9 cellular contexts compared by ENCODE assay signal in genomic region chr7:57867884-57868701, GRCh38.
DNase-seq lines count a peak whose midpoint lies in the region; ATAC-seq and FAIRE-seq lines count a peak whose summit lies in the region.
"Had no signal": no experiment of that assay in that cellular context is flagged by ENCODE, and none has a peak within 500 bp of the region (broad histone marks: within the 10 kb centered on the region; RNA-seq: fewer than 3 reads in every experiment).

No MANE protein-coding gene starts in this region.

- ATAC-seq in GM19452 (IDR thresholded peaks at IDR 0.05; ENCODE audit: unreplicated experiment) (no peak), GM21360 (IDR thresholded peaks at IDR 0.05; ENCODE audit: unreplicated experiment) (no peak), GM18858 (IDR thresholded peaks at IDR 0.05; ENCODE audit: unreplicated experiment) (no peak)

- peaks cover 2 to 8% of the 10 kb centered on the region in 2 donors for H3K36me3 Mint-ChIP-seq in CD4-positive, alpha-beta memory T cell

- CTCF ChIA-PET in CD4-positive, alpha-beta memory T cell (lab: Charles Lee; ENCODE audit: partially characterized antibody), result no interaction called here

- FAIRE-seq in colon (lab: Jason Lieb, UNC), result peak; percentile 85

- no peak overlapping the region for H3K9ac ChIP-seq in trophoblast cell (ENCODE audit: low read length)

- no peak overlapping the region for H3K4ac ChIP-seq in trophoblast cell (ENCODE audit: low read depth, low read length)

- no peak overlapping the region for H3K18ac ChIP-seq in trophoblast cell (ENCODE audit: low read length)

- no peaks in the 10 kb centered on the region for H3K4me1 ChIP-seq in CD4-positive, alpha-beta memory T cell (ENCODE audit: insufficient read depth, low read length)
- no peaks in the 10 kb centered on the region for H3K4me1 ChIP-seq in trophoblast cell (ENCODE audit: control insufficient read depth in 1 of 2, insufficient read depth in 2 of 2, low read length in 2 of 2)

- H3K9me3 ChIP-seq in CD4-positive, alpha-beta memory T cell (ENCODE audit: control insufficient read depth in 1 of 2, low read length in 2 of 2), result no peaks in the 10 kb centered on the region
- H3K9me3 ChIP-seq in MG63 (no peaks in the 10 kb centered on the region), trophoblast cell (ENCODE audit: insufficient read depth, low read depth, low read length) (peaks cover 4% of the 10 kb centered on the region)

- intact Hi-C loops in CD4-positive, alpha-beta memory T cell (cut with micrococcal nuclease), result no loop called here

- H4K12ac ChIP-seq in trophoblast cell (ENCODE audit: low read depth, low read length), result no peak overlapping the region

- no peak overlapping the region for H2BK120ac ChIP-seq in trophoblast cell (ENCODE audit: insufficient read depth, low read length, poor library complexity)

- H3K27me3 Mint-ChIP-seq in CD4-positive, alpha-beta memory T cell, result peaks cover 5 to 15% of the 10 kb centered on the region in 2 donors

- H2BK12ac ChIP-seq in trophoblast cell (ENCODE audit: low read length), result no peak overlapping the region

- H4K91ac ChIP-seq in trophoblast cell (ENCODE audit: low read depth, low read length), result no peak overlapping the region

- POLR2A ChIA-PET in CD4-positive, alpha-beta memory T cell (lab: Charles Lee; ENCODE audit: partially characterized antibody), result no interaction called here

- no peaks in the 10 kb centered on the region for H3K36me3 ChIP-seq in CD4-positive, alpha-beta memory T cell (ENCODE audit: insufficient read depth, low read length)
- no peaks in the 10 kb centered on the region for H3K36me3 ChIP-seq in MG63
- H3K36me3 ChIP-seq in trophoblast cell (ENCODE audit: control insufficient read depth in 1 of 2, insufficient read depth in 2 of 2, low read length in 2 of 2), result no peaks in the 10 kb centered on the region

- H3K79me1 ChIP-seq in trophoblast cell (ENCODE audit: low read length), result no peaks in the 10 kb centered on the region

- peak in 1 of 5 donors; percentile 35 for DNase-seq in CD4-positive, alpha-beta memory T cell
- DNase-seq in MG63, result peak; percentile 58
- DNase-seq in trophoblast cell, result peak; percentile 3 to 46
- no peak for DNase-seq in NAMALWA (ENCODE audit: low spot score)
- DNase-seq: NCI-H2029 treated with DMSO at 0.1 percent for 48 hours had no signal

- H3K23ac ChIP-seq in trophoblast cell (ENCODE audit: low read length), result no peak overlapping the region

- no peak overlapping the region for H3K14ac ChIP-seq in trophoblast cell (ENCODE audit: low read length)

- no peaks in the 10 kb centered on the region for H3K79me2 ChIP-seq in trophoblast cell (ENCODE audit: control insufficient read depth, insufficient read depth, low read length, poor library complexity)

- peaks cover 2 to 43% (median 28%) of the 10 kb centered on the region in 8 donors for H3K9me3 Mint-ChIP-seq in CD4-positive, alpha-beta memory T cell

- H4K8ac ChIP-seq in trophoblast cell (ENCODE audit: low read depth, low read length), result no peak overlapping the region

- no peaks in the 10 kb centered on the region for H3K27me3 ChIP-seq in CD4-positive, alpha-beta memory T cell (ENCODE audit: insufficient read depth, low read length)
- H3K27me3 ChIP-seq in MG63, result peaks cover 49% of the 10 kb centered on the region
- H3K27me3 ChIP-seq in trophoblast cell (ENCODE audit: insufficient read depth, low read length), result no peaks in the 10 kb centered on the region

- no peak overlapping the region for H3K4me3 ChIP-seq in CD4-positive, alpha-beta memory T cell (ENCODE audit: low read length in 2 of 2)
- H3K4me3 ChIP-seq in MG63 (peak overlapping the region; percentile 43), trophoblast cell (ENCODE audit: low read depth, low read length) (no peak overlapping the region)

- H2BK5ac ChIP-seq in trophoblast cell (ENCODE audit: low read depth, low read length, poor library complexity), result no peak overlapping the region

- H2AK5ac ChIP-seq in trophoblast cell (ENCODE audit: low read length), result no peak overlapping the region

- no peak overlapping the region for H3K27ac ChIP-seq in CD4-positive, alpha-beta memory T cell (ENCODE audit: low read depth, low read length)
- no peak overlapping the region for H3K27ac ChIP-seq in trophoblast cell (ENCODE audit: low read depth, low read length)

- peaks cover 0 to 3% (median 0%) of the 10 kb centered on the region in 4 donors for H3K4me1 Mint-ChIP-seq in CD4-positive, alpha-beta memory T cell

- no peak overlapping the region for H2AFZ ChIP-seq in trophoblast cell (ENCODE audit: insufficient read depth, low read length, poor library complexity)

- no peak overlapping the region for H3K27ac Mint-ChIP-seq in CD4-positive, alpha-beta memory T cell

- no CpG with 5 or more reads among the region's 84 CpGs for WGBS in trophoblast cell (ENCODE audit: extremely low coverage, insufficient coverage, insufficient read length)

- H3K4me3 Mint-ChIP-seq in CD4-positive, alpha-beta memory T cell, result peak overlapping the region in 5 of 8 donors; percentile 11 to 41 (median 34)

- H3K4me2 ChIP-seq in trophoblast cell (ENCODE audit: low read length), result no peak overlapping the region
